ENCODE assay signal across 25 cellular contexts in genomic region chr17:8472663-8473062, GRCh38. TPM values are rescaled to one million over a fixed set of nuclear protein-coding genes. Genes with fewer than 3 reads are reported as not detected.
A peak's percentile ranks its signal among the peaks of the same experiment; 100 is the strongest.
DNase-seq lines count a peak whose midpoint lies in the region; ATAC-seq, FAIRE-seq and TF ChIP-seq lines count a peak whose summit lies in the region.
"Had no signal": no experiment of that assay in that cellular context is flagged by ENCODE, and none has a peak within 500 bp of the region (broad histone marks: within the 10 kb centered on the region; RNA-seq: fewer than 3 reads in every experiment).

No MANE protein-coding gene starts in this region.

- 80% methylated on average over 8 of the region's 8 CpGs for WGBS in right cardiac atrium

- H3K27me3 Mint-ChIP-seq in astrocyte (ENCODE audit: low read depth, unreplicated experiment) (no peaks in the 10 kb centered on the region), mesothelial cell of epicardium (ENCODE audit: low read depth) (no peaks in the 10 kb centered on the region)
- H3K27me3 Mint-ChIP-seq in activated T-helper 1 cell treated with anti-CD3 and anti-CD28 coated beads, Interleukin-12 subunit alpha, Interleukin-12 subunit beta, Interleukin-2, Interleukin-4 antibody, amounts not matched to agents 30 ng/mL and 10 ng/mL and 1 ng/mL, durations not matched to agents 14 hours and 24 hours and 36 hours (ENCODE audit: insufficient read depth), result no peaks in the 10 kb centered on the region
- no peaks in the 10 kb centered on the region for H3K27me3 Mint-ChIP-seq in activated CD4-positive, alpha-beta T cell treated with anti-CD3 and anti-CD28 coated beads for 36 hours
- H3K27me3 Mint-ChIP-seq: IgD-negative memory B cell had no signal

- H3K4me1 ChIP-seq in cardiac muscle cell (ENCODE audit: low read depth), result no peaks in the 10 kb centered on the region
- H3K4me1 ChIP-seq in right cardiac atrium (ENCODE audit: control insufficient read depth, insufficient read depth, low read length), result peaks cover 8% of the 10 kb centered on the region
- H3K4me1 ChIP-seq in astrocyte (ENCODE audit: insufficient read depth, low read length), result peaks cover 9% of the 10 kb centered on the region
- peaks cover 0 to 62% (median 29%) of the 10 kb centered on the region in 4 donors for H3K4me1 ChIP-seq in tibial artery

- H3K36me3 Mint-ChIP-seq in astrocyte (ENCODE audit: low read depth, unreplicated experiment) (peaks cover 41% of the 10 kb centered on the region), mesothelial cell of epicardium (peaks cover 38% of the 10 kb centered on the region)
- H3K36me3 Mint-ChIP-seq in activated T-helper 1 cell treated with anti-CD3 and anti-CD28 coated beads, Interleukin-12 subunit alpha, Interleukin-12 subunit beta, Interleukin-2, Interleukin-4 antibody, amounts not matched to agents 30 ng/mL and 10 ng/mL and 1 ng/mL, durations not matched to agents 14 hours and 24 hours and 36 hours (ENCODE audit: low read depth), result peaks cover 23% of the 10 kb centered on the region
- peaks cover 48% of the 10 kb centered on the region for H3K36me3 Mint-ChIP-seq in activated CD4-positive, alpha-beta T cell treated with anti-CD3 and anti-CD28 coated beads for 36 hours (ENCODE audit: low read depth)

- peak overlapping the region; percentile 71 for H3K27ac ChIP-seq in cardiac muscle cell
- H3K27ac ChIP-seq in right cardiac atrium (ENCODE audit: low read length), result no peak overlapping the region
- no peak overlapping the region for H3K27ac ChIP-seq in astrocyte (ENCODE audit: low read depth, low read length)
- peak overlapping the region; percentile 61 to 82 for H3K27ac ChIP-seq in tibial artery

- H3K4me3 Mint-ChIP-seq in astrocyte (ENCODE audit: unreplicated experiment), result no peak overlapping the region
- no peak overlapping the region for H3K4me3 Mint-ChIP-seq in mesothelial cell of epicardium
- no peak overlapping the region for H3K4me3 Mint-ChIP-seq in activated T-helper 1 cell treated with anti-CD3 and anti-CD28 coated beads, Interleukin-12 subunit alpha, Interleukin-12 subunit beta, Interleukin-2, Interleukin-4 antibody, amounts not matched to agents 30 ng/mL and 10 ng/mL and 1 ng/mL, durations not matched to agents 14 hours and 24 hours and 36 hours
- H3K4me3 Mint-ChIP-seq in activated CD4-positive, alpha-beta T cell treated with anti-CD3 and anti-CD28 coated beads for 36 hours, result no peak overlapping the region
- H3K4me3 Mint-ChIP-seq: CD8-positive, alpha-beta T cell had no signal

- intact Hi-C loops in right cardiac atrium (cut with DNase I), result no loop called here
- intact Hi-C loops in tibial artery (cut with DNase I; ENCODE audit: low total_unique reads), result no loop called here
- intact Hi-C loops in activated T-helper 1 cell treated with anti-CD3 and anti-CD28 coated beads, Interleukin-12 subunit alpha, Interleukin-12 subunit beta, Interleukin-2, Interleukin-4 antibody, amounts not matched to agents 30 ng/mL and 10 ng/mL and 1 ng/mL, durations not matched to agents 14 hours and 24 hours and 36 hours (cut with micrococcal nuclease), result no loop called here
- intact Hi-C loops in activated CD4-positive, alpha-beta T cell treated with anti-CD3 and anti-CD28 coated beads for 36 hours (cut with DNase I, micrococcal nuclease), result no loop called here

- H3K36me3 ChIP-seq in cardiac muscle cell (peaks cover 46% of the 10 kb centered on the region), astrocyte (ENCODE audit: insufficient read depth, low read length) (peaks cover 57% of the 10 kb centered on the region), tibial artery (peaks cover 45 to 72% (median 65%) of the 10 kb centered on the region in 3 donors)

- CTCF ChIA-PET in activated CD4-positive, alpha-beta T cell treated with anti-CD3 and anti-CD28 coated beads for 36 hours (lab: Charles Lee), result interaction anchor here (0.6 kb wide), 1 partner anchor 9 kb away, joined by 3 read pairs; no protein-coding TSS in a partner anchor

- H3K4me1 Mint-ChIP-seq in astrocyte (ENCODE audit: low read depth, unreplicated experiment) (peaks cover 2% of the 10 kb centered on the region), mesothelial cell of epicardium (no peaks in the 10 kb centered on the region)
- H3K4me1 Mint-ChIP-seq in activated T-helper 1 cell treated with anti-CD3 and anti-CD28 coated beads, Interleukin-12 subunit alpha, Interleukin-12 subunit beta, Interleukin-2, Interleukin-4 antibody, amounts not matched to agents 30 ng/mL and 10 ng/mL and 1 ng/mL, durations not matched to agents 14 hours and 24 hours and 36 hours (ENCODE audit: low read depth), result no peaks in the 10 kb centered on the region
- H3K4me1 Mint-ChIP-seq in activated CD4-positive, alpha-beta T cell treated with anti-CD3 and anti-CD28 coated beads for 36 hours, result no peaks in the 10 kb centered on the region

- TF ChIP-seq CTCF in cardiac muscle cell (IDR thresholded peaks at IDR 0.05; ENCODE audit: low read depth, low read length) (no peak), astrocyte (IDR thresholded peaks at IDR 0.05; ENCODE audit: insufficient read depth, low read depth, low read length) (no peak), mesothelial cell of epicardium (IDR thresholded peaks at IDR 0.05; ENCODE audit: unreplicated experiment) (no peak), tibial artery (IDR thresholded peaks at IDR 0.05) (no peak)

- H3K27ac Mint-ChIP-seq in astrocyte (ENCODE audit: unreplicated experiment) (peak overlapping the region; percentile 62), mesothelial cell of epicardium (peak overlapping the region; percentile 34)
- H3K27ac Mint-ChIP-seq in activated T-helper 1 cell treated with anti-CD3 and anti-CD28 coated beads, Interleukin-12 subunit alpha, Interleukin-12 subunit beta, Interleukin-2, Interleukin-4 antibody, amounts not matched to agents 30 ng/mL and 10 ng/mL and 1 ng/mL, durations not matched to agents 14 hours and 24 hours and 36 hours, result no peak overlapping the region
- H3K27ac Mint-ChIP-seq in activated CD4-positive, alpha-beta T cell treated with anti-CD3 and anti-CD28 coated beads for 36 hours, result no peak overlapping the region
- H3K27ac Mint-ChIP-seq: CD8-positive, alpha-beta T cell; IgD-negative memory B cell had no signal

- H3K4me2 ChIP-seq in astrocyte (ENCODE audit: low read length), result no peak overlapping the region

- POLR2A ChIA-PET in activated CD4-positive, alpha-beta T cell treated with anti-CD3 and anti-CD28 coated beads for 36 hours (lab: Charles Lee), result interaction anchor here (0.6 to 0.9 kb wide), 2 partner anchors 102 to 797 kb away, joined by 3 to 4 read pairs; no protein-coding TSS in a partner anchor

- peaks cover 100% of the 10 kb centered on the region for H4K20me1 ChIP-seq in astrocyte (ENCODE audit: insufficient read depth, low read length)

- no peaks in the 10 kb centered on the region for H3K9me3 ChIP-seq in cardiac muscle cell (ENCODE audit: low read depth)
- H3K9me3 ChIP-seq in right cardiac atrium (ENCODE audit: control insufficient read depth, low read length), result no peaks in the 10 kb centered on the region
- H3K9me3 ChIP-seq in astrocyte (ENCODE audit: insufficient read depth, low read depth, low read length), result no peaks in the 10 kb centered on the region
- no peaks in the 10 kb centered on the region for H3K9me3 ChIP-seq in tibial artery

- no peak overlapping the region for H3K4me3 ChIP-seq in cardiac muscle cell
- no peak overlapping the region for H3K4me3 ChIP-seq in right cardiac atrium (ENCODE audit: low read length)
- H3K4me3 ChIP-seq in astrocyte (ENCODE audit: insufficient read depth, low read depth, low read length), result no peak overlapping the region
- H3K4me3 ChIP-seq in tibial artery, result no peak overlapping the region

- H3K27me3 ChIP-seq in cardiac muscle cell (no peaks in the 10 kb centered on the region), right cardiac atrium (ENCODE audit: control insufficient read depth, insufficient read depth) (no peaks in the 10 kb centered on the region), astrocyte (ENCODE audit: insufficient read depth, low read length) (no peaks in the 10 kb centered on the region), tibial artery (no peaks in the 10 kb centered on the region)

- H3K9ac ChIP-seq in astrocyte (ENCODE audit: low read length), result no peak overlapping the region

- no peak for FAIRE-seq in astrocyte (lab: Jason Lieb, UNC)

- ATAC-seq in right cardiac atrium, result no peak
- no peak for ATAC-seq in activated CD4-positive, alpha-beta T cell treated with anti-CD3 and anti-CD28 coated beads for 36 hours
- ATAC-seq: CD8-positive, alpha-beta T cell; Panc1 had no signal

- peaks cover 24% of the 10 kb centered on the region for H3K79me2 ChIP-seq in astrocyte (ENCODE audit: insufficient read depth, low read length)

- DNase-seq in cardiac muscle cell (ENCODE audit: low read depth in 1 of 2, low spot score in 1 of 2), result no peak
- no peak for DNase-seq in right cardiac atrium
- DNase-seq in astrocyte (ENCODE audit: low read depth), result no peak
- DNase-seq in mesothelial cell of epicardium (ENCODE audit: low spot score in 2 of 2, unreplicated experiment in 2 of 2), result no peak
- no peak for DNase-seq in tibial artery
- DNase-seq in activated T-helper 1 cell treated with anti-CD3 and anti-CD28 coated beads, Interleukin-12 subunit alpha, Interleukin-12 subunit beta, Interleukin-2, Interleukin-4 antibody, amounts not matched to agents 30 ng/mL and 10 ng/mL and 1 ng/mL, durations not matched to agents 14 hours and 24 hours and 36 hours (ENCODE audit: low spot score), result no peak
- DNase-seq in activated CD4-positive, alpha-beta T cell treated with anti-CD3 and anti-CD28 coated beads for 36 hours, result no peak
- DNase-seq in superior temporal gyrus (ENCODE audit: extremely low spot score), result no peak
- DNase-seq: AML-193; C1 segment of cervical spinal cord; CD8-positive, alpha-beta T cell; GDM1; GOT3; Karpas-422; MV-4-11; NCI-H1694; NCI-H2081; NCI-H2171; NCI-H345; NCI-H524; NCI-H774; NK-92 treated with Interleukin-12 subunit alpha and Interleukin-12 subunit beta, amount 100 ng/mL, for 24 hours; SIG-M5 had no signal

- H3K9me3 Mint-ChIP-seq in astrocyte (ENCODE audit: unreplicated experiment), result no peaks in the 10 kb centered on the region
- no peaks in the 10 kb centered on the region for H3K9me3 Mint-ChIP-seq in mesothelial cell of epicardium
- H3K9me3 Mint-ChIP-seq in activated T-helper 1 cell treated with anti-CD3 and anti-CD28 coated beads, Interleukin-12 subunit alpha, Interleukin-12 subunit beta, Interleukin-2, Interleukin-4 antibody, amounts not matched to agents 30 ng/mL and 10 ng/mL and 1 ng/mL, durations not matched to agents 14 hours and 24 hours and 36 hours, result no peaks in the 10 kb centered on the region
- H3K9me3 Mint-ChIP-seq in activated CD4-positive, alpha-beta T cell treated with anti-CD3 and anti-CD28 coated beads for 36 hours (ENCODE audit: low read depth), result no peaks in the 10 kb centered on the region
- H3K9me3 Mint-ChIP-seq: CD8-positive, alpha-beta T cell had no signal

- no peak overlapping the region for H2AFZ ChIP-seq in astrocyte (ENCODE audit: low read depth, low read length)

RNA-seq across cellular contexts. Expression of gene NDEL1, which starts 37.0 kb away (rescaled TPM):
- total RNA-seq in cardiac muscle cell (34.8 and 47.3 TPM in 2 replicates), right cardiac atrium (10 to 100 TPM; 30.9 to 45.2 (median 32.4) TPM), astrocyte (102 and 110 TPM in 2 replicates), mesothelial cell of epicardium (60.2 to 63.3 TPM (median 61.2 TPM) in 3 replicates)
- polyA plus RNA-seq in cardiac muscle cell (21.3 and 25.7 TPM in 2 replicates), right cardiac atrium (27.3 TPM)
- total RNA-seq in activated T-helper 1 cell treated with anti-CD3 and anti-CD28 coated beads, Interleukin-12 subunit alpha, Interleukin-12 subunit beta, Interleukin-2, Interleukin-4 antibody, amounts not matched to agents 30 ng/mL and 10 ng/mL and 1 ng/mL, durations not matched to agents 14 hours and 24 hours and 36 hours, result 72.4 and 75.4 TPM in 2 replicates
- total RNA-seq in activated CD4-positive, alpha-beta T cell treated with anti-CD3 and anti-CD28 coated beads for 36 hours, result 10 to 100 TPM; 51.9 to 58.6 TPM

Comparison
In these comparisons a context has a peak if more than half of its experiments do, and no peak if none do; other contexts are left out.
1. H3K27ac ChIP-seq: peak in cardiac muscle cell (single experiment) and tibial artery (2 of 2); none in right cardiac atrium (single experiment) and astrocyte (single experiment).
2. H3K27ac Mint-ChIP-seq: peak in astrocyte (single experiment) and mesothelial cell of epicardium (single experiment); none in activated T-helper 1 cell treated with anti-CD3 and anti-CD28 coated beads, Interleukin-12 subunit alpha, Interleukin-12 subunit beta, Interleukin-2, Interleukin-4 antibody, amounts not matched to agents 30 ng/mL and 10 ng/mL and 1 ng/mL, durations not matched to agents 14 hours and 24 hours and 36 hours (single experiment) and activated CD4-positive, alpha-beta T cell treated with anti-CD3 and anti-CD28 coated beads for 36 hours (single experiment).